In the genomic region with DNA sequence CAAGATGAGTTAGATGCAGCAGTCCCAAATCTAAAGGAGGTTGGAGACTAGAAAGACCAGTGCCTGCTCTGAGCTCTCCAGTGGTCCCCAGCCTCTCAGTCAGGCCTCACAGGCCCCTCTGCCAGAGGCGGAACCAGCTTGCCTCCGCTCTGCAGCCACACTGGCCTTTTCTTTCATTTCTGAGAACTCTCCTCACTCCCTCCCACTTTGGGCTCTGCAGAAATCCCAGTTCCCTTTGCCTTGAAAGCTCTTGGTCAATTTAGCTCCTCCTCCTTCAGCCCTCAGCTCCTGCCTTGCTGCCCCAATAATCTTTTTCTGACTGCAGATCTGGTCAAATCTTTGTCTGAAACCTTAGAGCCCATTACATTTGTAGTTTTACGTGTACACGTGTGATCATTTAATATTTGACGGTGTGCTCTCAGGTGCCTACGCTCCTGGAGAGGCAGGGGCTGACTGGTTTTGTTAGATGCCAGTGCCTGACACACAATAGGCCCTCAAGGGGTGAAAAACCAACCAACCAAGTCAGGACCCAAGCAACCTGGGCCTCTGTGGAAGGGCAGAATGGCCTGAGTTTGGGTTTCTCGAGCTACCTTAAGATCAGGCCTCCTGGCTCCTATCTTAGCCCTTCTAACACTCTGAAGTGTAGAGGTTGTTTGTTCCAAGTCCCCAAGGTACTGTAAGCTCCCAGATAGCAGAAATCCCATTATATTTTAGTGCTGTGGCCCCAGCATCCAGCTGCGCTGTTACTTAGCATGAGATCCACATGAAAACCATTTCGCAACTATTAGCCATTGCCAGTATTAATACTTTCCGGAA, we compare ENCODE assay signal across 8 cellular contexts. TPM values are rescaled to one million over a fixed set of nuclear protein-coding genes. Genes with fewer than 3 reads are reported as not detected.
DNase-seq lines count a peak whose midpoint lies in the region; ATAC-seq and TF ChIP-seq lines count a peak whose summit lies in the region.

No MANE protein-coding gene starts in this region.

- H3K4me1 ChIP-seq in SK-N-SH (ENCODE audit: control insufficient read depth in 1 of 2, insufficient read depth in 2 of 2, low read depth in 1 of 2, low read length in 1 of 2): peaks cover 14 to 15% of the 10 kb centered on the region in 2 experiments; a peak in 3 of 4 replicates

- H3K9me3 Mint-ChIP-seq in natural killer cell treated with Interleukin-12 subunit alpha and Interleukin-12 subunit beta and Interleukin-15 and Interleukin-18, amount 100 ng/mL, for 72 hours: no peaks in the 10 kb centered on the region

- WGBS in SK-N-SH (ENCODE audit: low lambda C conversion rate): 90% methylated on average over 10 of the region's 10 CpGs

- no peaks in the 10 kb centered on the region for H3K9me2 ChIP-seq in SK-N-SH

- TF ChIP-seq CTCF in SK-N-SH (IDR thresholded peaks at IDR 0.05): no peak
- TF ChIP-seq CTCF in fibroblast of mammary gland (conservative IDR thresholded peaks at IDR 0.05; ENCODE audit: control insufficient read depth, insufficient read depth, low read depth, low read length): no peak

- H4K20me1 ChIP-seq in SK-N-SH (ENCODE audit: insufficient read depth): peaks cover 29% of the 10 kb centered on the region

- DNase-seq in SIG-M5 treated with dmso at 0.1 percent for 504 hours (lab: John Stamatoyannopoulos, UW; ENCODE audit: unreplicated experiment) (peak; percentile 73), SIG-M5 (lab: John Stamatoyannopoulos, UW) (no peak), SK-N-SH (no peak), fibroblast of mammary gland (ENCODE audit: low read depth) (peak; percentile 54), H4 (ENCODE audit: low spot score) (no peak), superior temporal gyrus (ENCODE audit: extremely low spot score) (no peak)
- no peak for DNase-seq in natural killer cell treated with Interleukin-12 subunit alpha and Interleukin-12 subunit beta and Interleukin-15 and Interleukin-18, amount 100 ng/mL, for 72 hours (ENCODE audit: low spot score)

- POLR2A ChIA-PET in SK-N-SH (lab: Yijun Ruan, JAX): no interaction called here

- peaks cover 11% of the 10 kb centered on the region for H3F3A ChIP-seq in SK-N-SH (replicated peaks; ENCODE audit: insufficient read depth)

- H3K4me1 Mint-ChIP-seq in natural killer cell treated with Interleukin-12 subunit alpha and Interleukin-12 subunit beta and Interleukin-15 and Interleukin-18, amount 100 ng/mL, for 72 hours (ENCODE audit: low read depth in 2 of 2): peaks cover 35 to 38% of the 10 kb centered on the region in 2 donors

- TF ChIP-seq EP300 in SK-N-SH (IDR thresholded peaks at IDR 0.05; ENCODE audit: borderline replicate concordance in 1 of 2, low read depth in 1 of 2, low read length in 1 of 2): no peak

- peak overlapping the region; percentile 43 to 97 for H3K27ac Mint-ChIP-seq in natural killer cell treated with Interleukin-12 subunit alpha and Interleukin-12 subunit beta and Interleukin-15 and Interleukin-18, amount 100 ng/mL, for 72 hours

- H3K79me2 ChIP-seq in SK-N-SH (ENCODE audit: insufficient read depth): peaks cover 36% of the 10 kb centered on the region

- TF ChIP-seq RAD21 in SK-N-SH (IDR thresholded peaks at IDR 0.05; ENCODE audit: low read length): no peak

- H3K36me3 Mint-ChIP-seq in natural killer cell treated with Interleukin-12 subunit alpha and Interleukin-12 subunit beta and Interleukin-15 and Interleukin-18, amount 100 ng/mL, for 72 hours: no peaks in the 10 kb centered on the region

- peak overlapping the region in 1 of 2 experiments; percentile 86; a peak in 3 of 4 replicates for H3K27ac ChIP-seq in SK-N-SH (ENCODE audit: low read depth in 2 of 2, low read length in 1 of 2)

- no peaks in the 10 kb centered on the region for H3K9me3 ChIP-seq in SK-N-SH

- H3K27me3 ChIP-seq in SK-N-SH (ENCODE audit: insufficient read depth): no peaks in the 10 kb centered on the region

- H3K36me3 ChIP-seq in SK-N-SH (replicated peaks in 1 of 2; ENCODE audit: control insufficient read depth in 1 of 2, insufficient read depth in 2 of 2, low read length in 1 of 2): peaks cover 0 to 10% of the 10 kb centered on the region in 2 experiments

- no peak for ATAC-seq in natural killer cell treated with Interleukin-12 subunit alpha and Interleukin-12 subunit beta and Interleukin-15 and Interleukin-18, amount 100 ng/mL, for 72 hours
- ATAC-seq in HG03097 (IDR thresholded peaks at IDR 0.05; ENCODE audit: low FRiP score, unreplicated experiment): no peak

- H3K4me3 ChIP-seq in SK-N-SH (ENCODE audit: low read depth in 2 of 2, low read length in 1 of 2) (peak overlapping the region; percentile 48 to 55), fibroblast of mammary gland (ENCODE audit: control insufficient read depth, low read depth, low read length) (peak overlapping the region; percentile 58)

- CTCF ChIA-PET in SK-N-SH (lab: Yijun Ruan, JAX): interaction anchor here (0.9 to 1.3 kb wide), 3 partner anchors 20 to 725 kb away, joined by 3 to 7 read pairs (median 7); no protein-coding TSS in a partner anchor

- H3K4me3 Mint-ChIP-seq in natural killer cell treated with Interleukin-12 subunit alpha and Interleukin-12 subunit beta and Interleukin-15 and Interleukin-18, amount 100 ng/mL, for 72 hours: peak overlapping the region; percentile 84

- peak overlapping the region; percentile 91; the same call in 1 of the 2 replicates for H2AFZ ChIP-seq in SK-N-SH (ENCODE audit: low read depth)

- peak overlapping the region; percentile 85; the same call in 1 of the 2 replicates for H3K9ac ChIP-seq in SK-N-SH

- peaks cover 0 to 9% of the 10 kb centered on the region in 2 donors for H3K27me3 Mint-ChIP-seq in natural killer cell treated with Interleukin-12 subunit alpha and Interleukin-12 subunit beta and Interleukin-15 and Interleukin-18, amount 100 ng/mL, for 72 hours

- H3K4me2 ChIP-seq in SK-N-SH: peak overlapping the region; percentile 69

TF ChIP-seq in SK-N-SH, 30 proteins besides CTCF, POLR2A, EP300 and RAD21 (continues in another document):
- no peak for TF ChIP-seq RCOR1 (IDR thresholded peaks at IDR 0.05; ENCODE audit: low read length)
- TF ChIP-seq RXRA (IDR thresholded peaks at IDR 0.05; ENCODE audit: borderline replicate concordance, low read depth): no peak
- no peak for TF ChIP-seq REST (IDR thresholded peaks at IDR 0.05; ENCODE audit: low read depth, low read length)
- no peak for TF ChIP-seq NRF1 (IDR thresholded peaks at IDR 0.05; ENCODE audit: low read depth, low read length)
- TF ChIP-seq GATA2 (CRISPR knock-in tag; IDR thresholded peaks at IDR 0.05): no peak
- TF ChIP-seq TEAD4 (IDR thresholded peaks at IDR 0.05; ENCODE audit: borderline replicate concordance, insufficient read depth): no peak
- TF ChIP-seq, protein P1, sequence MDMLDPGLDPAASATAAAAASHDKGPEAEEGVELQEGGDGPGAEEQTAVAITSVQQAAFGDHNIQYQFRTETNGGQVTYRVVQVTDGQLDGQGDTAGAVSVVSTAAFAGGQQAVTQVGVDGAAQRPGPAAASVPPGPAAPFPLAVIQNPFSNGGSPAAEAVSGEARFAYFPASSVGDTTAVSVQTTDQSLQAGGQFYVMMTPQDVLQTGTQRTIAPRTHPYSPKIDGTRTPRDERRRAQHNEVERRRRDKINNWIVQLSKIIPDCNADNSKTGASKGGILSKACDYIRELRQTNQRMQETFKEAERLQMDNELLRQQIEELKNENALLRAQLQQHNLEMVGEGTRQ (IDR thresholded peaks at IDR 0.05; ENCODE audit: borderline replicate concordance, low read depth, low read length): no peak
- no peak for TF ChIP-seq NFIC (IDR thresholded peaks at IDR 0.05; ENCODE audit: borderline replicate concordance)
- TF ChIP-seq SMC3 (IDR thresholded peaks at IDR 0.05; ENCODE audit: low read depth, low read length): no peak
- TF ChIP-seq FOXM1 (IDR thresholded peaks at IDR 0.05; ENCODE audit: low read depth): no peak
- no peak for TF ChIP-seq YY1 (IDR thresholded peaks at IDR 0.05; ENCODE audit: low read depth)
- TF ChIP-seq RFX5 (IDR thresholded peaks at IDR 0.05; ENCODE audit: low read length): no peak
- TF ChIP-seq TAF1 (IDR thresholded peaks at IDR 0.05; ENCODE audit: borderline replicate concordance, low read depth, low read length): no peak

RNA-seq across cellular contexts. Expression of gene NUDT4, which starts 1.1 kb away (rescaled TPM):
- 19.8 and 26.0 TPM in 2 replicates for polyA plus RNA-seq in SK-N-SH (2012; rRNA removed)
- polyA plus RNA-seq in SK-N-SH (2012; cell fraction: cytosol; rRNA removed): 31.6 and 41.1 TPM in 2 replicates
- 10.8 and 16.7 TPM in 2 replicates for polyA plus RNA-seq in SK-N-SH (2012; cell fraction: nucleus; rRNA removed)
- total RNA-seq in natural killer cell treated with Interleukin-12 subunit alpha and Interleukin-12 subunit beta and Interleukin-15 and Interleukin-18, amount 100 ng/mL, for 72 hours: 10 to 100 TPM; 30.3 to 32.8 TPM
- total RNA-seq in H4 (2014; rRNA removed; shearing (Covaris generic)): 22.9 and 24.6 TPM in 2 replicates

Comparison
In these comparisons a context has a peak if more than half of its experiments do, and no peak if none do; other contexts are left out.
1. DNase-seq: peak in SIG-M5 treated with dmso at 0.1 percent for 504 hours (single experiment) and fibroblast of mammary gland (single experiment); none in SIG-M5 (single experiment), SK-N-SH (single experiment), natural killer cell treated with Interleukin-12 subunit alpha and Interleukin-12 subunit beta and Interleukin-15 and Interleukin-18, amount 100 ng/mL, for 72 hours (single experiment), H4 (single experiment) and superior temporal gyrus (single experiment).